ENCODE assay signal across 8 cellular contexts in genomic region chr15:38254065-38254883, GRCh38. TPM values are rescaled to one million over a fixed set of nuclear protein-coding genes. Genes with fewer than 3 reads are reported as not detected.
DNase-seq lines count a peak whose midpoint lies in the region; ATAC-seq, FAIRE-seq and TF ChIP-seq lines count a peak whose summit lies in the region.

No MANE protein-coding gene starts in this region.

- no peaks in the 10 kb centered on the region for H3K27me3 ChIP-seq in AG04450 (ENCODE audit: control insufficient read depth, insufficient read depth, low read length)

- peaks cover 31% of the 10 kb centered on the region for H3K4me1 Mint-ChIP-seq in activated T-cell treated with anti-CD3 and anti-CD28 coated beads, Interleukin-2, amount 50 U/mL, for 72 hours (ENCODE audit: low read depth)
- H3K4me1 Mint-ChIP-seq in nephron progenitor cell: peaks cover 56% of the 10 kb centered on the region

- ATAC-seq in HG03097 (IDR thresholded peaks at IDR 0.05; ENCODE audit: low FRiP score, unreplicated experiment): peak; percentile 37
- ATAC-seq in activated T-cell treated with anti-CD3 and anti-CD28 coated beads, Interleukin-2, amount 50 U/mL, for 72 hours (replicated peaks in 1 of 2): peak; percentile 57 to 62

- FAIRE-seq in GM18507 (lab: Jason Lieb, UNC): peak; percentile 84

- H3K4me3 Mint-ChIP-seq in activated T-cell treated with anti-CD3 and anti-CD28 coated beads, Interleukin-2, amount 50 U/mL, for 72 hours: peak overlapping the region; percentile 87 to 89
- H3K4me3 Mint-ChIP-seq in nephron progenitor cell: peak overlapping the region; percentile 98

- CTCF ChIA-PET in AG04450 (lab: Charles Lee): interaction anchor here (0.8 to 3.9 kb wide), 4 partner anchors 94 to 259 kb away, joined by 3 to 20 read pairs (median 6); no protein-coding TSS in a partner anchor

- TF ChIP-seq CTCF in AG04450 (IDR thresholded peaks at IDR 0.05; ENCODE audit: low read depth, low read length) (no peak), fibroblast of pulmonary artery (IDR thresholded peaks at IDR 0.05; ENCODE audit: low read length, missing control alignments) (no peak), nephron progenitor cell (IDR thresholded peaks at IDR 0.05) (no peak)

- H3K4me3 ChIP-seq in AG04450 (ENCODE audit: low read depth, low read length) (peak overlapping the region; percentile 93), fibroblast of pulmonary artery (replicated peaks; ENCODE audit: low read depth, low read length) (peak overlapping the region; percentile 95)

- POLR2A ChIA-PET in AG04450 (lab: Yijun Ruan, JAX): interaction anchor here (0.5 to 1.4 kb wide), 4 partner anchors 84 to 185 kb away, joined by 3 to 7 read pairs (median 4); no protein-coding TSS in a partner anchor

- H3K27ac Mint-ChIP-seq in activated T-cell treated with anti-CD3 and anti-CD28 coated beads, Interleukin-2, amount 50 U/mL, for 72 hours: peak overlapping the region; percentile 88
- H3K27ac Mint-ChIP-seq in nephron progenitor cell: peak overlapping the region; percentile 68

- no peak overlapping the region for H3K27ac ChIP-seq in AG04450 (ENCODE audit: low read depth, low read length)

- no peaks in the 10 kb centered on the region for H3K9me3 Mint-ChIP-seq in activated T-cell treated with anti-CD3 and anti-CD28 coated beads, Interleukin-2, amount 50 U/mL, for 72 hours
- H3K9me3 Mint-ChIP-seq in nephron progenitor cell: no peaks in the 10 kb centered on the region

- peaks cover 32% of the 10 kb centered on the region for H3K27me3 Mint-ChIP-seq in activated T-cell treated with anti-CD3 and anti-CD28 coated beads, Interleukin-2, amount 50 U/mL, for 72 hours (ENCODE audit: low read depth)
- H3K27me3 Mint-ChIP-seq in nephron progenitor cell (ENCODE audit: low read depth, poor library complexity): peaks cover 3% of the 10 kb centered on the region

- peaks cover 2 to 3% of the 10 kb centered on the region in 2 donors for H3K36me3 Mint-ChIP-seq in activated T-cell treated with anti-CD3 and anti-CD28 coated beads, Interleukin-2, amount 50 U/mL, for 72 hours (ENCODE audit: insufficient read depth in 2 of 2)
- H3K36me3 Mint-ChIP-seq in nephron progenitor cell (ENCODE audit: low read depth): peaks cover under 1% of the 10 kb centered on the region

- no peak for DNase-seq in AG04450 (ENCODE audit: low read depth, low spot score)
- DNase-seq in GM18507 (ENCODE audit: extremely low spot score, insufficient read length, low read depth): no peak
- DNase-seq in NCI-H446 treated with DMSO at 0.1 percent for 48 hours (lab: John Stamatoyannopoulos, UW): peak; percentile 48
- DNase-seq in activated T-cell treated with anti-CD3 and anti-CD28 coated beads, Interleukin-2, amount 50 U/mL, for 72 hours: peak; percentile 50
- DNase-seq in fibroblast of pulmonary artery (ENCODE audit: low read depth): peak; percentile 77
- peak; percentile 11 for DNase-seq in nephron progenitor cell
- no peak for DNase-seq in ureter (ENCODE audit: low spot score)

- no peaks in the 10 kb centered on the region; the same call in 1 of the 2 replicates for H3K9me3 ChIP-seq in AG04450 (ENCODE audit: control insufficient read depth, insufficient read depth, low read length)

RNA-seq across cellular contexts. Expression of gene SPRED1, which starts 1.6 kb away (rescaled TPM):
- polyA plus RNA-seq in AG04450 (2011; rRNA removed): 10.7 and 15.1 TPM in 2 replicates
- 29.6 and 34.2 TPM in 2 replicates for polyA minus RNA-seq in AG04450 (2011; rRNA and poly(A)+ RNA removed)
- total RNA-seq in activated T-cell treated with anti-CD3 and anti-CD28 coated beads, Interleukin-2, amount 50 U/mL, for 72 hours: 1 to 10 TPM in 1 of 2 donors, under 1 TPM in 1; 0.77 to 1.5 TPM
- 22.5 TPM for total RNA-seq in ureter

Comparison
In these comparisons a context has a peak if more than half of its experiments do, and no peak if none do; other contexts are left out.
1. DNase-seq: peak in NCI-H446 treated with DMSO at 0.1 percent for 48 hours (single experiment), activated T-cell treated with anti-CD3 and anti-CD28 coated beads, Interleukin-2, amount 50 U/mL, for 72 hours (2 of 2), fibroblast of pulmonary artery (single experiment) and nephron progenitor cell (single experiment); none in AG04450 (single experiment), GM18507 (single experiment) and ureter (single experiment).